In the genomic region with DNA sequence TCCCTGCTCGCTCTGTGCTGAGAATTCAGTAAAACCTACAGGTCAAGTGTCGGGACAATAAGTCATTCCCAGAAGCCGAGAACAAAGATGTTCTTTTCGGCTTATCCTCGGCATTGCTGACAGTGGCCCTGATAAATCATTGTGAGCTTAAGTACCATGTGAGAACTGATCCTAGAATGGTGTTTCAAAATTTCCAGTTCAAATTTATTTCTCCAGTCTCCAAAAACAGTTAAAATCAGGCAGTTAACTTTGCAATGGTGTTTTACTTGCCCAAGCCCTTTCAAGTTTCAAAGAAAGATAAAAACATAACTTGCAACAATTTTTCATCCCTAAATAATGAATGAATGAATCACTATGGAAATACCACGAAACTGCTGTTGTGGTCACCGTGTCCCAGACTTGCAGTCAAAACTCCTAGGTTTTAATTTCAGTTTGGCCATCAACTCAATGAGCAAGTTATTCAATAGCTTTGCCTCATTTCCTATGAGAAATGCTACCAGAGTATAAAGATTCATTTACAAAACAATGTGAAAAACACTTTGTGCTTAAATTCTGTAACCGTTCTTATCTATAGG, we compare ENCODE assay signal across 10 cellular contexts. TPM values are rescaled to one million over a fixed set of nuclear protein-coding genes. Genes with fewer than 3 reads are reported as not detected.
DNase-seq lines count a peak whose midpoint lies in the region; FAIRE-seq and TF ChIP-seq lines count a peak whose summit lies in the region.
"Had no signal": no experiment of that assay in that cellular context is flagged by ENCODE, and none has a peak within 500 bp of the region (broad histone marks: within the 10 kb centered on the region; RNA-seq: fewer than 3 reads in every experiment).

No MANE protein-coding gene starts in this region.

- no peak overlapping the region for H3K27ac Mint-ChIP-seq in H9

- H3K27ac ChIP-seq in H9 (ENCODE audit: insufficient read length, low read depth, low read length): no peak overlapping the region
- H3K27ac ChIP-seq: C4-2B, parathyroid adenoma had no signal

- peaks cover 3% of the 10 kb centered on the region for H3K4me1 ChIP-seq in H9 (ENCODE audit: insufficient read depth, low read length)

- no peak overlapping the region for H2AK5ac ChIP-seq in H9 (ENCODE audit: insufficient read length, low read length)

- no peak overlapping the region for H3K4ac ChIP-seq in H9 (ENCODE audit: low read depth, low read length)

- no peak overlapping the region for H3K4me3 Mint-ChIP-seq in H9

- H3K56ac ChIP-seq in H9 (ENCODE audit: insufficient read length, low read depth, low read length): no peak overlapping the region

- no peak overlapping the region for H2BK15ac ChIP-seq in H9 (ENCODE audit: low read depth, low read length)

- H3K79me1 ChIP-seq in H9 (ENCODE audit: insufficient read depth, low read depth, low read length, poor library complexity, severe bottlenecking): no peaks in the 10 kb centered on the region

- no peak overlapping the region for H3K4me2 ChIP-seq in H9 (ENCODE audit: insufficient read depth, insufficient read length, low read length)

- no peaks in the 10 kb centered on the region for H3K9me3 Mint-ChIP-seq in H9
- H3K9me3 Mint-ChIP-seq: activated T-helper 2 cell treated with anti-CD3 and anti-CD28 coated beads, Interferon-gamma antibody, Interleukin-2, Interleukin-4, amounts not matched to agents 10 μg/mL and 5 μg/mL and 100 μg/mL, durations not matched to agents 14 hours and 24 hours and 36 hours had no signal

- H3K27me3 ChIP-seq in H9 (ENCODE audit: insufficient read depth, low read length): no peaks in the 10 kb centered on the region
- H3K27me3 ChIP-seq: transverse colon had no signal

- DNase-seq in AG10803 (ENCODE audit: low read depth) (peak; percentile 77), RCC 7860 (ENCODE audit: low spot score) (no peak), fibroblast of peridontal ligament (ENCODE audit: extremely low read depth) (peak; percentile 85), amygdala (lab: John Stamatoyannopoulos, UW) (no peak), nucleus accumbens (lab: John Stamatoyannopoulos, UW) (no peak), H9 (no peak)
- DNase-seq: transverse colon had no signal

- WGBS in H9 (ENCODE audit: extremely low coverage, insufficient read length, low lambda C conversion rate): no CpG with 5 or more reads among the region's 8 CpGs

- H3K23me2 ChIP-seq in H9 (ENCODE audit: insufficient read length, low read depth, low read length, poor library complexity, severe bottlenecking): peaks cover 8% of the 10 kb centered on the region

- H2AFZ ChIP-seq in H9 (ENCODE audit: low read length): no peak overlapping the region
- H2AFZ ChIP-seq: parathyroid adenoma had no signal

- no peaks in the 10 kb centered on the region for H4K20me1 ChIP-seq in H9 (ENCODE audit: control insufficient read depth, insufficient read depth, insufficient read length)

- H3K4me1 Mint-ChIP-seq in H9: peaks cover 30 to 44% of the 10 kb centered on the region in 2 experiments

- H2BK12ac ChIP-seq in H9 (ENCODE audit: insufficient read length, low read depth, low read length): no peak overlapping the region

- H3K9ac ChIP-seq in H9 (ENCODE audit: extremely low read depth, insufficient read length, low read length): no peak overlapping the region
- H3K9ac ChIP-seq: parathyroid adenoma had no signal

- TF ChIP-seq CTCF in AG10803 (conservative IDR thresholded peaks at IDR 0.05; ENCODE audit: low read length) (no peak), H9 (conservative IDR thresholded peaks at IDR 0.05) (no peak)

- H4K91ac ChIP-seq in H9 (ENCODE audit: insufficient read length, low read depth, low read length): no peak overlapping the region

- H2BK20ac ChIP-seq in H9 (ENCODE audit: low read depth, low read length, poor library complexity, severe bottlenecking): no peak overlapping the region

- H3T11ph ChIP-seq in H9 (ENCODE audit: low read length): no peak overlapping the region

- H3K18ac ChIP-seq in H9 (ENCODE audit: insufficient read length, low read depth, low read length): no peak overlapping the region

- no peak overlapping the region for H4K8ac ChIP-seq in H9 (replicated peaks; ENCODE audit: insufficient read length, low read depth, low read length)

- no peak overlapping the region for H2BK5ac ChIP-seq in H9 (ENCODE audit: insufficient read length, low read length)

- no peaks in the 10 kb centered on the region for H3K9me3 ChIP-seq in H9 (ENCODE audit: control insufficient read depth, low read depth, low read length)
- H3K9me3 ChIP-seq: transverse colon had no signal

- no peak overlapping the region for H3K4me3 ChIP-seq in AG10803 (ENCODE audit: low read length)

- H3K14ac ChIP-seq in H9 (ENCODE audit: insufficient read depth, low read length): no peak overlapping the region

- H2BK120ac ChIP-seq in H9 (ENCODE audit: low read depth, low read length, poor library complexity, severe bottlenecking): no peak overlapping the region

- peaks cover 4% of the 10 kb centered on the region; the same call in 1 of the 2 replicates for H3K79me2 ChIP-seq in H9 (ENCODE audit: insufficient read depth, low read length)

- peaks cover 33 to 76% (median 60%) of the 10 kb centered on the region in 3 experiments for H3K36me3 Mint-ChIP-seq in H9 (ENCODE audit: insufficient read depth in 1 of 3, low read depth in 3 of 3)

- FAIRE-seq in RCC 7860 (lab: Jason Lieb, UNC): peak; percentile 73

- H4K5ac ChIP-seq in H9 (ENCODE audit: insufficient read length, low read depth, low read length): no peak overlapping the region

- no peak overlapping the region for H3K23ac ChIP-seq in H9 (ENCODE audit: insufficient read length, low read depth, low read length)

- H3K27me3 Mint-ChIP-seq in H9 (ENCODE audit: low read depth): peaks cover 35% of the 10 kb centered on the region

RNA-seq across cellular contexts. Expression of a gene that starts 4.3 kb away (rescaled TPM):
- total RNA-seq in H9 (2021): 47.4 and 52.7 TPM in 2 replicates

RNA-seq across cellular contexts. Expression of a gene that starts 8.6 kb away (rescaled TPM):
- total RNA-seq in H9 (2021): not detected in 2 replicates
- total RNA-seq: activated T-helper 2 cell treated with anti-CD3 and anti-CD28 coated beads, Interferon-gamma antibody, Interleukin-2, Interleukin-4, amounts not matched to agents 10 μg/mL and 5 μg/mL and 100 μg/mL, durations not matched to agents 14 hours and 24 hours and 36 hours; transverse colon had no signal

RNA-seq across cellular contexts. Expression of a gene that starts 14.8 kb away (rescaled TPM):
- total RNA-seq in H9 (2021): 52.6 and 56.5 TPM in 2 replicates

RNA-seq across cellular contexts. Expression of a gene that starts 20.8 kb away (rescaled TPM):
- total RNA-seq in H9 (2021): 35.7 and 37.6 TPM in 2 replicates

RNA-seq across cellular contexts. Expression of a gene that starts 46.8 kb away (rescaled TPM):
- total RNA-seq in H9 (2021): 53.5 and 57.8 TPM in 2 replicates

Comparison
In these comparisons a context has a peak if more than half of its experiments do, and no peak if none do; other contexts are left out.
1. DNase-seq: peak in AG10803 (single experiment) and fibroblast of peridontal ligament (single experiment); none in RCC 7860 (single experiment), amygdala (0 of 56), nucleus accumbens (0 of 56) and H9 (single experiment).